Comparison of ENCODE assay signal across 2 cellular contexts in genomic region chr2:224031358-224031970, GRCh38.
A peak's percentile ranks its signal among the peaks of the same experiment; 100 is the strongest.
TF ChIP-seq lines count a peak whose summit lies in the region.

No MANE protein-coding gene starts in this region.

TF ChIP-seq in GM12878, 131 proteins besides CTCF, POLR2A, EP300 and RAD21:
- TF ChIP-seq USF1 (IDR thresholded peaks at IDR 0.05; ENCODE audit: borderline replicate concordance, extremely low read length, insufficient read depth, low read depth, low read length): peak; percentile 60
- peak; percentile 11; the same call in 1 of the 2 replicates for TF ChIP-seq RAD51 (IDR thresholded peaks at IDR 0.05)
- no peak for TF ChIP-seq SUZ12 (IDR thresholded peaks at IDR 0.05; ENCODE audit: unreplicated experiment)
TF ChIP-seq in GM12878: peak in this region for 2.

TF ChIP-seq in HepG2, 621 proteins besides CTCF, POLR2A, EP300 and RAD21:
- TF ChIP-seq TSC22D2 (CRISPR knock-in tag; IDR thresholded peaks at IDR 0.05; ENCODE audit: borderline replicate concordance) (no peak), USF2 (IDR thresholded peaks at IDR 0.05; ENCODE audit: low read depth, low read length) (peak; percentile 50; the same call in 1 of the 2 replicates), USF2 (CRISPR knock-in tag; IDR thresholded peaks at IDR 0.05; ENCODE audit: borderline replicate concordance) (no peak; the same call in 1 of the 2 replicates)
TF ChIP-seq in HepG2: peak in this region for 1.
